In genomic region chr10:70174058-70174741, GRCh38 we compare ENCODE assay signal across 9 cellular contexts. TPM values are rescaled to one million over a fixed set of nuclear protein-coding genes. Genes with fewer than 3 reads are reported as not detected.
DNase-seq lines count a peak whose midpoint lies in the region; ATAC-seq, FAIRE-seq and TF ChIP-seq lines count a peak whose summit lies in the region.
"Had no signal": no experiment of that assay in that cellular context is flagged by ENCODE, and none has a peak within 500 bp of the region (broad histone marks: within the 10 kb centered on the region; RNA-seq: fewer than 3 reads in every experiment).

No MANE protein-coding gene starts in this region.

- no peaks in the 10 kb centered on the region for H4K20me1 ChIP-seq in GM23248 (ENCODE audit: insufficient read depth)

- H3K4me1 ChIP-seq in GM23248 (ENCODE audit: insufficient read depth) (no peaks in the 10 kb centered on the region), Panc1 (ENCODE audit: control insufficient read depth, insufficient read depth, low read length) (peaks cover 14% of the 10 kb centered on the region), kidney (ENCODE audit: control insufficient read depth in 1 of 2, insufficient read depth in 1 of 2, low read depth in 1 of 2, low read length in 2 of 2) (peaks cover 0 to 8% of the 10 kb centered on the region in 2 donors), right cardiac atrium (ENCODE audit: control insufficient read depth, insufficient read depth, low read length) (no peaks in the 10 kb centered on the region), BE2C (no peaks in the 10 kb centered on the region)

- TF ChIP-seq CTCF in Panc1 (IDR thresholded peaks at IDR 0.05) (no peak), kidney (IDR thresholded peaks at IDR 0.05; ENCODE audit: borderline replicate concordance, extremely low read depth, insufficient read depth) (no peak), BE2C (IDR thresholded peaks at IDR 0.05; ENCODE audit: low read depth, low read length) (no peak)

- BruUV-seq in Panc1 (replicated peaks; lab: Mats Ljungman, UMichigan) = no TSS peak

- H3K27ac ChIP-seq in GM23248 (no peak overlapping the region), Panc1 (ENCODE audit: low read length) (peak overlapping the region; percentile 60), kidney (ENCODE audit: low read depth in 2 of 2, low read length in 2 of 2) (no peak overlapping the region), right cardiac atrium (ENCODE audit: low read length) (no peak overlapping the region)

- H3F3A ChIP-seq in GM23248 (ENCODE audit: insufficient read depth) = peaks cover 6% of the 10 kb centered on the region

- no peak overlapping the region for H3K4me3 Mint-ChIP-seq in dendritic cell treated with granulocyte-macrophage colony-stimulating factor and Interleukin-4, amounts not matched to agents 40 ng/mL and 50 ng/mL, for 4 days

- no peak for FAIRE-seq in kidney (lab: Jason Lieb, UNC)

- peak overlapping the region; percentile 63 for H3K27ac Mint-ChIP-seq in dendritic cell treated with granulocyte-macrophage colony-stimulating factor and Interleukin-4, amounts not matched to agents 40 ng/mL and 50 ng/mL, for 4 days

- H3K36me3 ChIP-seq in GM23248 (ENCODE audit: low read depth) (no peaks in the 10 kb centered on the region), Panc1 (ENCODE audit: control insufficient read depth, insufficient read depth, low read length) (peaks cover 5% of the 10 kb centered on the region; the same call in 1 of the 2 replicates), kidney (ENCODE audit: control insufficient read depth in 1 of 2, insufficient read depth in 2 of 2, low read length in 2 of 2) (no peaks in the 10 kb centered on the region), BE2C (0 out of 2 replicates have a peak, but pooled peaks cover 4% of the 10 kb centered on the region)

- WGBS in GM23248 (ENCODE audit: low coverage in 1 of 2, low lambda C conversion rate in 2 of 2, missing lambda C conversion rate in 2 of 2), 2 experiments = 38 to 44% methylated on average over 4 of the region's 4 CpGs
- 55% methylated on average over 4 of the region's 4 CpGs for WGBS in right cardiac atrium

- POLR2A ChIA-PET in Panc1 (lab: Charles Lee) = no interaction called here

- H3K79me2 ChIP-seq in GM23248 (ENCODE audit: insufficient read depth) = peaks cover 17% of the 10 kb centered on the region

- H3K4me2 ChIP-seq in GM23248 (ENCODE audit: unreplicated experiment) = no peak overlapping the region

- in situ Hi-C loops in GM23248 (cut with MboI) = no loop called here
- in situ Hi-C loops in Panc1 (cut with HindIII; ENCODE audit: low pct_unique_long_range_greater_than_20kb, low sequenced_read_pairs) = no loop called here

- DNase-seq in GM23248 = no peak
- no peak for DNase-seq in Panc1 (ENCODE audit: low read depth, low spot score)
- peak; percentile 32 for DNase-seq in putamen (ENCODE audit: low spot score)
- no peak for DNase-seq in kidney
- DNase-seq in right cardiac atrium = no peak
- DNase-seq in BE2C = no peak
- DNase-seq: NCI-H446 treated with DMSO at 0.1 percent for 48 hours had no signal

- ATAC-seq in Panc1 (no peak), HG02885 (IDR thresholded peaks at IDR 0.05; ENCODE audit: poor library complexity, unreplicated experiment) (no peak), right cardiac atrium (no peak)

- H3K27me3 Mint-ChIP-seq in dendritic cell treated with granulocyte-macrophage colony-stimulating factor and Interleukin-4, amounts not matched to agents 40 ng/mL and 50 ng/mL, for 4 days = no peaks in the 10 kb centered on the region

- peaks cover 21% of the 10 kb centered on the region for H3K4me1 Mint-ChIP-seq in dendritic cell treated with granulocyte-macrophage colony-stimulating factor and Interleukin-4, amounts not matched to agents 40 ng/mL and 50 ng/mL, for 4 days (ENCODE audit: low read depth)

- H3K9ac ChIP-seq in GM23248 (no peak overlapping the region), kidney (ENCODE audit: low read length in 2 of 2) (no peak overlapping the region)

- H3K4me3 ChIP-seq in GM23248 (no peak overlapping the region), Panc1 (ENCODE audit: low read depth in 2 of 2, low read length in 2 of 2) (no peak overlapping the region), kidney (ENCODE audit: low read length in 2 of 2) (no peak overlapping the region), right cardiac atrium (ENCODE audit: low read length) (no peak overlapping the region), BE2C (ENCODE audit: low read depth, low read length) (no peak overlapping the region)

- CTCF ChIA-PET in Panc1 (lab: Charles Lee) = no interaction called here

- peaks cover 13% of the 10 kb centered on the region for H3K36me3 Mint-ChIP-seq in dendritic cell treated with granulocyte-macrophage colony-stimulating factor and Interleukin-4, amounts not matched to agents 40 ng/mL and 50 ng/mL, for 4 days (ENCODE audit: low read depth)

- H3K27me3 ChIP-seq in GM23248 (replicated peaks; ENCODE audit: insufficient read depth) = no peaks in the 10 kb centered on the region
- H3K27me3 ChIP-seq in Panc1 (ENCODE audit: control insufficient read depth, insufficient read depth, low read length) = no peaks in the 10 kb centered on the region
- no peaks in the 10 kb centered on the region for H3K27me3 ChIP-seq in right cardiac atrium (ENCODE audit: control insufficient read depth, insufficient read depth)
- H3K27me3 ChIP-seq in BE2C = no peaks in the 10 kb centered on the region

- peak overlapping the region; percentile 71 for H2AFZ ChIP-seq in GM23248

- H3K9me3 ChIP-seq in GM23248 (ENCODE audit: low read depth) (no peaks in the 10 kb centered on the region), Panc1 (ENCODE audit: control insufficient read depth, insufficient read depth, low read depth, low read length) (no peaks in the 10 kb centered on the region), kidney (ENCODE audit: control insufficient read depth in 1 of 2, low read length in 2 of 2) (no peaks in the 10 kb centered on the region), right cardiac atrium (ENCODE audit: control insufficient read depth, low read length) (no peaks in the 10 kb centered on the region), BE2C (no peaks in the 10 kb centered on the region)

- no peaks in the 10 kb centered on the region for H3K9me3 Mint-ChIP-seq in dendritic cell treated with granulocyte-macrophage colony-stimulating factor and Interleukin-4, amounts not matched to agents 40 ng/mL and 50 ng/mL, for 4 days

- H3K9me2 ChIP-seq in GM23248 (ENCODE audit: insufficient read depth) = no peaks in the 10 kb centered on the region

- intact Hi-C loops in Panc1 (cut with micrococcal nuclease; ENCODE audit: unreplicated experiment) = no loop called here
- intact Hi-C loops in dendritic cell treated with granulocyte-macrophage colony-stimulating factor and Interleukin-4, amounts not matched to agents 40 ng/mL and 50 ng/mL, for 4 days (cut with micrococcal nuclease) = loop anchor here (5.0 kb wide), 1 partner anchor 208 kb away; the partner anchor contains the start of gene LRRC20
- intact Hi-C loops in kidney (cut with DNase I) = no loop called here
- intact Hi-C loops in right cardiac atrium (cut with DNase I) = no loop called here

RNA-seq across cellular contexts. Expression of gene SAR1A, which starts 3.9 kb away (rescaled TPM):
- 153 and 163 TPM in 2 replicates for total RNA-seq in GM23248 (2014; rRNA removed; shearing (Covaris generic))
- 181 and 186 TPM in 2 replicates for polyA plus RNA-seq in GM23248 (2016; fragmentation: Nextera tagmentation; extraction: Ambion mirVana)
- 171 TPM for total RNA-seq in Panc1 (2021; ENCODE audit: unreplicated experiment)
- polyA plus RNA-seq in Panc1 (2012; ENCODE audit: insufficient read length) = 79.1 TPM
- 109 TPM for total RNA-seq in kidney
- 55.7 TPM for polyA plus RNA-seq in kidney (ENCODE audit: insufficient read depth, low read depth, low replicate concordance)
- total RNA-seq in right cardiac atrium = 100 to 1,000 TPM in 2 of 4 donors, 10 to 100 TPM in 2; 89.2 to 147 (median 98.9) TPM
- polyA plus RNA-seq in right cardiac atrium = 39.8 TPM
- polyA plus RNA-seq in BE2C (2012; ENCODE audit: insufficient read depth, insufficient read length, low read depth) = 64.7 TPM

RNA-seq across cellular contexts. Expression of gene TYSND1, which starts 27.7 kb away (rescaled TPM):
- 6.4 and 8.1 TPM in 2 replicates for total RNA-seq in GM23248 (2014; rRNA removed; shearing (Covaris generic))
- polyA plus RNA-seq in GM23248 (2016; fragmentation: Nextera tagmentation; extraction: Ambion mirVana) (3.9 and 4.0 TPM in 2 replicates), kidney (ENCODE audit: insufficient read depth, low read depth, low replicate concordance) (12.9 TPM), right cardiac atrium (3.9 TPM)
- total RNA-seq in Panc1 (2021; ENCODE audit: unreplicated experiment) (39.3 TPM), kidney (13.8 TPM), right cardiac atrium (1 to 10 TPM; 4.3 to 6.4 (median 5.0) TPM)
- 35.5 TPM for polyA plus RNA-seq in Panc1 (2012; ENCODE audit: insufficient read length)
- polyA plus RNA-seq in BE2C (2012; ENCODE audit: insufficient read depth, insufficient read length, low read depth) = 7.8 TPM

RNA-seq across cellular contexts. Expression of gene AIFM2, which starts 41.6 kb away (rescaled TPM):
- total RNA-seq in GM23248 (2014; rRNA removed; shearing (Covaris generic)) = 5.7 and 7.1 TPM in 2 replicates
- polyA plus RNA-seq in GM23248 (2016; fragmentation: Nextera tagmentation; extraction: Ambion mirVana) (8.1 and 10.3 TPM in 2 replicates), kidney (ENCODE audit: insufficient read depth, low read depth, low replicate concordance) (14.8 TPM), right cardiac atrium (11.4 TPM)
- total RNA-seq in Panc1 (2021; ENCODE audit: unreplicated experiment) (16.6 TPM), kidney (12.7 TPM), right cardiac atrium (10 to 100 TPM in 2 of 4 donors, 1 to 10 TPM in 2; 8.5 to 14.0 (median 9.7) TPM)
- polyA plus RNA-seq in Panc1 (2012; ENCODE audit: insufficient read length) = 23.3 TPM
- 9.1 TPM for polyA plus RNA-seq in BE2C (2012; ENCODE audit: insufficient read depth, insufficient read length, low read depth)

RNA-seq across cellular contexts. Expression of gene PPA1, which starts 59.0 kb away (rescaled TPM):
- 105 and 117 TPM in 2 replicates for total RNA-seq in GM23248 (2014; rRNA removed; shearing (Covaris generic))
- polyA plus RNA-seq in GM23248 (2016; fragmentation: Nextera tagmentation; extraction: Ambion mirVana) (103 and 110 TPM in 2 replicates), kidney (ENCODE audit: insufficient read depth, low read depth, low replicate concordance) (168 TPM), right cardiac atrium (99.2 TPM)
- total RNA-seq in Panc1 (2021; ENCODE audit: unreplicated experiment) (174 TPM), kidney (116 TPM), right cardiac atrium (10 to 100 TPM; 40.7 to 75.1 (median 68.6) TPM)
- 105 TPM for polyA plus RNA-seq in Panc1 (2012; ENCODE audit: insufficient read length)
- 158 TPM for polyA plus RNA-seq in BE2C (2012; ENCODE audit: insufficient read depth, insufficient read length, low read depth)
